ENCODE assay signal across 1 cellular context in the genomic region with DNA sequence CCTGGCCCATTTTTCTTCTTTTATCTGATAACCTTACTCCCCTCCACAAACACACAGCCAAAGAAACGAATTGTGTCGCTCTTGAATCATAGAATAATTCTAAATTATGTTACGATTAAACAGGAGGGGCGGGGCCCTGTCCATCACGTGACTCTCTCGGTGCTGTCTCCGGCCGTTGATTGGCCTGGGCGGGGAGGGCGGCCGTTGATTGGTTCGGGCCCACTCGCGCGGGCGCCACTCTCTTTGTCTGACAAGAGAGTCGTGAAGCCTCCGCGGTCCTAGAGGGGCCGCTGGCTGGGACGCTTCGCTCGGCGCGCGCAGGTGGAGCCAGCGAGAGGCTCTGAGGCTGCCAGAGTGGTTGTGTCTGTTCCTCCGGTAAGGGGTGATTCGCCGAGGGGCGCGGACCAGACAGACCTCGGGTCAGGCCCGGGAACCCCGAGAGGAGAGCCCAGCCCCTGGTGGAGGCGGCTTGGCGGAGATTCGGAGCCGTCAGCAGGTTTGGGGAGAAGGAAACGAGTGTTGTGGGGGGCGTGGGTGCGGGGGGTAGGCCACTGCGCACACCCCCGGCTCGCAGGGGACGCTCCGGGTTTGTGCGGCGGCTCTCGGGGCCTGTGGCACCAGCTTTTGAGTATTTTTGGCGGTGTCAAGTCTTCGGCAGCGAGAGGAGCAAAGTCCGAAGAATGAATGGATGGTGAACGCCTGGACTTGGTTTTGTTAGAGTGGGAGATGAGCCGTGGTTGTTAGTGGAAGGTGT.
TF ChIP-seq lines count a peak whose summit lies in the region.

Gene ZNF789, plus strand, starts transcription at position 330 of the 754 bp plus-strand sequence. CDS start 3,567 bp downstream, outside the sequence.

TF ChIP-seq in H1, 55 proteins besides CTCF, POLR2A, EP300 and RAD21:
- TF ChIP-seq CREB1 (IDR thresholded peaks at IDR 0.05) (no peak), TAF7 (optimal IDR thresholded peaks at IDR 0.05; ENCODE audit: borderline replicate concordance, low read depth, low read length) (peak; percentile 90), YY1 (IDR thresholded peaks at IDR 0.05; ENCODE audit: low read depth, low read length) (no peak), NANOG (IDR thresholded peaks at IDR 0.05; ENCODE audit: insufficient read depth, low read depth, low read length, poor library complexity, severe bottlenecking) (no peak), GTF2F1 (IDR thresholded peaks at IDR 0.05; ENCODE audit: borderline replicate concordance, low read depth, low read length) (peak; percentile 78), POU5F1 (IDR thresholded peaks at IDR 0.05; ENCODE audit: low read depth, low read length) (no peak), CBX8 (IDR thresholded peaks at IDR 0.05; ENCODE audit: borderline replicate concordance, low read depth, low read length) (no peak), TBP (IDR thresholded peaks at IDR 0.05; ENCODE audit: low read depth, low read length) (peak; percentile 94), RNF2 (IDR thresholded peaks at IDR 0.05; ENCODE audit: borderline replicate concordance, low read depth, low read length, missing control alignments, poor library complexity, severe bottlenecking) (no peak), SIN3A (conservative IDR thresholded peaks at IDR 0.05 in 1 of 2, IDR thresholded peaks at IDR 0.05 in 1 of 2; ENCODE audit: low read depth in 1 of 2, low read length in 2 of 2) (peak; percentile 27 to 28; a peak in 2 of 4 replicates), JUND (IDR thresholded peaks at IDR 0.05; ENCODE audit: low read length) (no peak), BRCA1 (IDR thresholded peaks at IDR 0.05; ENCODE audit: low read depth, low read length) (no peak), MAFK (IDR thresholded peaks at IDR 0.05; ENCODE audit: low read depth, low read length) (no peak), HDAC6 (IDR thresholded peaks at IDR 0.05; ENCODE audit: low read depth, low read length) (no peak), ZNF274 (IDR thresholded peaks at IDR 0.05; ENCODE audit: borderline replicate concordance, extremely low read depth, low read length) (no peak), TAF1 (IDR thresholded peaks at IDR 0.05; ENCODE audit: low read depth, low read length) (peak; percentile 98), ATF3 (IDR thresholded peaks at IDR 0.05; ENCODE audit: insufficient read depth, low read depth, low read length) (peak; percentile 81), RBBP5 (IDR thresholded peaks at IDR 0.05; ENCODE audit: borderline replicate concordance, low read depth, low read length) (no peak), KDM1A (IDR thresholded peaks at IDR 0.05; ENCODE audit: borderline replicate concordance, low read length) (no peak), POLR2AphosphoS5 (IDR thresholded peaks at IDR 0.05; ENCODE audit: low read depth, low read length) (peak; percentile 90), CTBP2 (IDR thresholded peaks at IDR 0.05; ENCODE audit: borderline replicate concordance, insufficient read depth, insufficient read length, low read length) (no peak), CEBPB (IDR thresholded peaks at IDR 0.05; ENCODE audit: low read depth, low read length) (no peak), SP1 (IDR thresholded peaks at IDR 0.05; ENCODE audit: low read depth, low read length) (peak; percentile 83), SAP30 (IDR thresholded peaks at IDR 0.05; ENCODE audit: insufficient read depth, insufficient replicate concordance, low read length) (peak; percentile 71), ASH2L (IDR thresholded peaks at IDR 0.05; ENCODE audit: low read length) (no peak), NRF1 (IDR thresholded peaks at IDR 0.05; ENCODE audit: low read depth, low read length) (peak; percentile 29; the same call in 1 of the 2 replicates), SIX5 (IDR thresholded peaks at IDR 0.05; ENCODE audit: low read depth, low read length) (no peak), KDM4A (IDR thresholded peaks at IDR 0.05; ENCODE audit: low read depth, low read length, severe bottlenecking) (peak; percentile 49), SIRT6 (IDR thresholded peaks at IDR 0.05; ENCODE audit: low read length) (no peak), CHD7 (IDR thresholded peaks at IDR 0.05; ENCODE audit: insufficient replicate concordance, low read length) (no peak), ATF2 (IDR thresholded peaks at IDR 0.05; ENCODE audit: low read length) (no peak), BACH1 (IDR thresholded peaks at IDR 0.05; ENCODE audit: low read length) (no peak), HDAC2 (IDR thresholded peaks at IDR 0.05; ENCODE audit: borderline replicate concordance in 1 of 2, low read depth in 2 of 2, low read length in 2 of 2) (no peak), RFX5 (IDR thresholded peaks at IDR 0.05; ENCODE audit: borderline replicate concordance, low read depth, low read length) (no peak), EZH2 (IDR thresholded peaks at IDR 0.05; ENCODE audit: low read depth, low read length, severe bottlenecking) (no peak), CHD2 (IDR thresholded peaks at IDR 0.05; ENCODE audit: low read length) (peak; percentile 75; the same call in 1 of the 2 replicates), BCL11A (IDR thresholded peaks at IDR 0.05; ENCODE audit: low read depth in 2 of 2, low read length in 2 of 2) (no peak), TEAD4 (IDR thresholded peaks at IDR 0.05; ENCODE audit: low read depth, low read length) (no peak), SP4 (IDR thresholded peaks at IDR 0.05; ENCODE audit: low read length) (peak; percentile 69; the same call in 1 of the 2 replicates), EGR1 (IDR thresholded peaks at IDR 0.05; ENCODE audit: borderline replicate concordance, low read depth, low read length) (no peak), SUZ12 (IDR thresholded peaks at IDR 0.05; ENCODE audit: low read length) (no peak), GABPA (IDR thresholded peaks at IDR 0.05; ENCODE audit: borderline replicate concordance, insufficient read depth, low read length) (no peak), MAX (IDR thresholded peaks at IDR 0.05) (peak; percentile 78), PHF8 (conservative IDR thresholded peaks at IDR 0.05; ENCODE audit: low read depth, low read length) (peak; percentile 92), RXRA (IDR thresholded peaks at IDR 0.05; ENCODE audit: insufficient read depth, low read depth, low read length) (no peak), KDM5A (IDR thresholded peaks at IDR 0.05; ENCODE audit: low read length) (0 out of 2 replicates have a peak, but pooled peaks have one; percentile 23), SRF (IDR thresholded peaks at IDR 0.05; ENCODE audit: low read depth, low read length) (no peak), FOSL1 (IDR thresholded peaks at IDR 0.05; ENCODE audit: insufficient read depth, low read depth, low read length) (no peak), TCF12 (IDR thresholded peaks at IDR 0.05; ENCODE audit: low read depth, low read length) (no peak), SP2 (IDR thresholded peaks at IDR 0.05; ENCODE audit: low read length) (peak; percentile 93), CHD1 (IDR thresholded peaks at IDR 0.05; ENCODE audit: low read depth, low read length) (no peak), JUN (IDR thresholded peaks at IDR 0.05; ENCODE audit: low read depth, low read length) (no peak), CBX5 (IDR thresholded peaks at IDR 0.05; ENCODE audit: low read depth, low read length) (no peak)
- TF ChIP-seq, protein P1, sequence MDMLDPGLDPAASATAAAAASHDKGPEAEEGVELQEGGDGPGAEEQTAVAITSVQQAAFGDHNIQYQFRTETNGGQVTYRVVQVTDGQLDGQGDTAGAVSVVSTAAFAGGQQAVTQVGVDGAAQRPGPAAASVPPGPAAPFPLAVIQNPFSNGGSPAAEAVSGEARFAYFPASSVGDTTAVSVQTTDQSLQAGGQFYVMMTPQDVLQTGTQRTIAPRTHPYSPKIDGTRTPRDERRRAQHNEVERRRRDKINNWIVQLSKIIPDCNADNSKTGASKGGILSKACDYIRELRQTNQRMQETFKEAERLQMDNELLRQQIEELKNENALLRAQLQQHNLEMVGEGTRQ (IDR thresholded peaks at IDR 0.05; ENCODE audit: low read length): peak; percentile 97
- TF ChIP-seq, protein P2, sequence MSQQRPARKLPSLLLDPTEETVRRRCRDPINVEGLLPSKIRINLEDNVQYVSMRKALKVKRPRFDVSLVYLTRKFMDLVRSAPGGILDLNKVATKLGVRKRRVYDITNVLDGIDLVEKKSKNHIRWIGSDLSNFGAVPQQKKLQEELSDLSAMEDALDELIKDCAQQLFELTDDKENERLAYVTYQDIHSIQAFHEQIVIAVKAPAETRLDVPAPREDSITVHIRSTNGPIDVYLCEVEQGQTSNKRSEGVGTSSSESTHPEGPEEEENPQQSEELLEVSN (IDR thresholded peaks at IDR 0.05): no peak
